10 cellular contexts compared by ENCODE assay signal in genomic region chr9:135156525-135157510, GRCh38.
DNase-seq lines count a peak whose midpoint lies in the region; ATAC-seq and TF ChIP-seq lines count a peak whose summit lies in the region.
"Had no signal": no experiment of that assay in that cellular context is flagged by ENCODE, and none has a peak within 500 bp of the region (broad histone marks: within the 10 kb centered on the region; RNA-seq: fewer than 3 reads in every experiment).

No MANE protein-coding gene starts in this region.

- no peak overlapping the region for H3K27ac Mint-ChIP-seq in activated naive CD8-positive, alpha-beta T cell treated with anti-CD3 and anti-CD28 coated beads, Interleukin-2, amount 50 U/mL, for 24 hours
- H3K27ac Mint-ChIP-seq in glutamatergic neuron (ENCODE audit: unreplicated experiment): no peak overlapping the region
- H3K27ac Mint-ChIP-seq: IgD-negative memory B cell; stimulated activated effector memory CD8-positive, alpha-beta T cell treated with anti-CD3 and anti-CD28 coated beads, Interleukin-12 subunit alpha, Interleukin-12 subunit beta, amount 100 ng/mL, for 72 hours had no signal

- H3K36me3 Mint-ChIP-seq in activated naive CD8-positive, alpha-beta T cell treated with anti-CD3 and anti-CD28 coated beads, Interleukin-2, amount 50 U/mL, for 24 hours (ENCODE audit: low read depth): no peaks in the 10 kb centered on the region
- no peaks in the 10 kb centered on the region for H3K36me3 Mint-ChIP-seq in glutamatergic neuron (ENCODE audit: unreplicated experiment)
- H3K36me3 Mint-ChIP-seq: IgD-negative memory B cell; stimulated activated effector memory CD8-positive, alpha-beta T cell treated with anti-CD3 and anti-CD28 coated beads, Interleukin-12 subunit alpha, Interleukin-12 subunit beta, amount 100 ng/mL, for 72 hours had no signal

- DNase-seq in AG08395 (ENCODE audit: low spot score) (peak; percentile 58), HEK293T (ENCODE audit: extremely low spot score) (peak; percentile 76), left lobe of liver (ENCODE audit: low spot score) (no peak), NCI-H1105 treated with DMSO at 0.1 percent for 48 hours (lab: John Stamatoyannopoulos, UW) (no peak), glutamatergic neuron (no peak)
- peak; percentile 32 for DNase-seq in activated naive CD8-positive, alpha-beta T cell treated with anti-CD3 and anti-CD28 coated beads, Interleukin-2, amount 50 U/mL, for 24 hours

- peaks cover 11% of the 10 kb centered on the region for H3K27me3 Mint-ChIP-seq in activated naive CD8-positive, alpha-beta T cell treated with anti-CD3 and anti-CD28 coated beads, Interleukin-2, amount 50 U/mL, for 24 hours
- H3K27me3 Mint-ChIP-seq in glutamatergic neuron (ENCODE audit: unreplicated experiment): peaks cover 6% of the 10 kb centered on the region

- ATAC-seq in activated naive CD8-positive, alpha-beta T cell treated with anti-CD3 and anti-CD28 coated beads, Interleukin-2, amount 50 U/mL, for 24 hours: no peak
- ATAC-seq in left lobe of liver (peak; percentile 83), GM18861 (IDR thresholded peaks at IDR 0.05; ENCODE audit: unreplicated experiment) (no peak), GM18498 (IDR thresholded peaks at IDR 0.05; ENCODE audit: unreplicated experiment) (no peak)
- ATAC-seq: stimulated activated effector memory CD8-positive, alpha-beta T cell treated with anti-CD3 and anti-CD28 coated beads, Interleukin-12 subunit alpha, Interleukin-12 subunit beta, amount 100 ng/mL, for 72 hours had no signal

- H3K4me3 Mint-ChIP-seq in activated naive CD8-positive, alpha-beta T cell treated with anti-CD3 and anti-CD28 coated beads, Interleukin-2, amount 50 U/mL, for 24 hours: no peak overlapping the region
- no peak overlapping the region for H3K4me3 Mint-ChIP-seq in glutamatergic neuron (ENCODE audit: unreplicated experiment)
- H3K4me3 Mint-ChIP-seq: IgD-negative memory B cell; stimulated activated effector memory CD8-positive, alpha-beta T cell treated with anti-CD3 and anti-CD28 coated beads, Interleukin-12 subunit alpha, Interleukin-12 subunit beta, amount 100 ng/mL, for 72 hours had no signal

- POLR2A ChIA-PET in HEK293T (lab: Yijun Ruan, JAX): no interaction called here

- H3K4me1 Mint-ChIP-seq in activated naive CD8-positive, alpha-beta T cell treated with anti-CD3 and anti-CD28 coated beads, Interleukin-2, amount 50 U/mL, for 24 hours: no peaks in the 10 kb centered on the region
- H3K4me1 Mint-ChIP-seq in glutamatergic neuron (ENCODE audit: low read depth, unreplicated experiment): peaks cover 25% of the 10 kb centered on the region
- H3K4me1 Mint-ChIP-seq: IgD-negative memory B cell; stimulated activated effector memory CD8-positive, alpha-beta T cell treated with anti-CD3 and anti-CD28 coated beads, Interleukin-12 subunit alpha, Interleukin-12 subunit beta, amount 100 ng/mL, for 72 hours had no signal

- H3K9me3 Mint-ChIP-seq in activated naive CD8-positive, alpha-beta T cell treated with anti-CD3 and anti-CD28 coated beads, Interleukin-2, amount 50 U/mL, for 24 hours: no peaks in the 10 kb centered on the region
- H3K9me3 Mint-ChIP-seq in glutamatergic neuron (ENCODE audit: unreplicated experiment): peaks cover 8% of the 10 kb centered on the region

- TF ChIP-seq CTCF in glutamatergic neuron (IDR thresholded peaks at IDR 0.05; ENCODE audit: partially characterized antibody, unreplicated experiment): no peak

- CTCF ChIA-PET in HEK293T (lab: Yijun Ruan, JAX): interaction anchor here (0.7 kb wide), 1 partner anchor 73 kb away, joined by 3 read pairs; no protein-coding TSS in a partner anchor

TF ChIP-seq in HEK293T, 16 proteins besides CTCF, POLR2A, EP300 and RAD21:
- TF ChIP-seq NFRKB (IDR thresholded peaks at IDR 0.05): no peak
- TF ChIP-seq FOXK2 (IDR thresholded peaks at IDR 0.05): no peak
- no peak for TF ChIP-seq FOXA1 (IDR thresholded peaks at IDR 0.05)
- TF ChIP-seq ZNF384 (IDR thresholded peaks at IDR 0.05): no peak
- no peak for TF ChIP-seq FOXM1 (IDR thresholded peaks at IDR 0.05; ENCODE audit: borderline replicate concordance)
- no peak for TF ChIP-seq TARDBP (IDR thresholded peaks at IDR 0.05)
- no peak for TF ChIP-seq L3MBTL2 (conservative IDR thresholded peaks at IDR 0.05)
- TF ChIP-seq ELF4 (IDR thresholded peaks at IDR 0.05): no peak
- TF ChIP-seq ARNT (IDR thresholded peaks at IDR 0.05): no peak
- no peak for TF ChIP-seq HDGF (IDR thresholded peaks at IDR 0.05; ENCODE audit: borderline replicate concordance)
- TF ChIP-seq BHLHE40 (IDR thresholded peaks at IDR 0.05; ENCODE audit: borderline replicate concordance): no peak
- no peak for TF ChIP-seq CTBP1 (IDR thresholded peaks at IDR 0.05; ENCODE audit: borderline replicate concordance)
- no peak for TF ChIP-seq LEF1 (IDR thresholded peaks at IDR 0.05; ENCODE audit: borderline replicate concordance)
- no peak for TF ChIP-seq SUZ12 (IDR thresholded peaks at IDR 0.05)
- no peak for TF ChIP-seq PKNOX1 (IDR thresholded peaks at IDR 0.05)
- TF ChIP-seq SP1 (IDR thresholded peaks at IDR 0.05): no peak

Comparison
In these comparisons a context has a peak if more than half of its experiments do, and no peak if none do; other contexts are left out.
1. DNase-seq: peak in AG08395 (single experiment), HEK293T (single experiment) and activated naive CD8-positive, alpha-beta T cell treated with anti-CD3 and anti-CD28 coated beads, Interleukin-2, amount 50 U/mL, for 24 hours (single experiment); none in left lobe of liver (single experiment), NCI-H1105 treated with DMSO at 0.1 percent for 48 hours (single experiment) and glutamatergic neuron (single experiment).